Comparison of ENCODE assay signal across 8 cellular contexts in genomic region chr12:6891637-6892036, GRCh38. TPM values are rescaled to one million over a fixed set of nuclear protein-coding genes. Genes with fewer than 3 reads are reported as not detected.
A peak's percentile ranks its signal among the peaks of the same experiment; 100 is the strongest.
DNase-seq lines count a peak whose midpoint lies in the region; ATAC-seq and TF ChIP-seq lines count a peak whose summit lies in the region.

No MANE protein-coding gene starts in this region.

- H2AFZ ChIP-seq in KMS-11 (ENCODE audit: low read depth): peak overlapping the region; percentile 88

- H3K36me3 Mint-ChIP-seq in natural killer cell: no peaks in the 10 kb centered on the region

- no peaks in the 10 kb centered on the region for H3K36me3 ChIP-seq in KMS-11 (ENCODE audit: insufficient read depth)
- no peaks in the 10 kb centered on the region for H3K36me3 ChIP-seq in duodenal mucosa (ENCODE audit: control insufficient read depth in 1 of 2, insufficient read depth in 2 of 2, low read length in 2 of 2)

- H3K4me3 Mint-ChIP-seq in natural killer cell: peak overlapping the region; percentile 87

- no peaks in the 10 kb centered on the region for H3K27me3 Mint-ChIP-seq in natural killer cell (ENCODE audit: low read depth in 2 of 2)

- H3K4me1 ChIP-seq in KMS-11 (ENCODE audit: low read depth, poor library complexity, severe bottlenecking) (peaks cover 38% of the 10 kb centered on the region), duodenal mucosa (ENCODE audit: control insufficient read depth in 1 of 2, insufficient read depth in 2 of 2, low read length in 2 of 2) (peaks cover 9 to 11% of the 10 kb centered on the region in 2 donors)

- H3K27ac Mint-ChIP-seq in natural killer cell: peak overlapping the region; percentile 95 to 96

- TF ChIP-seq CTCF in GM12864 (IDR thresholded peaks at IDR 0.05; ENCODE audit: low read depth, low read length, missing control alignments): no peak
- no peak for TF ChIP-seq CTCF in KMS-11 (conservative IDR thresholded peaks at IDR 0.05; ENCODE audit: low read depth, low read length)
- TF ChIP-seq CTCF in natural killer cell (IDR thresholded peaks at IDR 0.05): no peak

- H3K4me2 ChIP-seq in KMS-11: peak overlapping the region; percentile 41

- no peaks in the 10 kb centered on the region for H4K20me1 ChIP-seq in KMS-11 (ENCODE audit: insufficient read depth)

- intact Hi-C loops in natural killer cell (cut with micrococcal nuclease): loop anchor here (1.0 kb wide), 3 partner anchors 13 to 39 kb away; partner anchors contain the start of genes LRRC23, SPSB2 and USP5

- H3K9ac ChIP-seq in KMS-11 (peak overlapping the region; percentile 74), duodenal mucosa (ENCODE audit: low read depth in 1 of 2, low read length in 2 of 2) (peak overlapping the region; percentile 77 to 82)

- no peaks in the 10 kb centered on the region for H3K9me3 ChIP-seq in duodenal mucosa (ENCODE audit: control insufficient read depth in 1 of 2, low read length in 2 of 2)

- H3K4me3 ChIP-seq in GM12864 (ENCODE audit: low read depth, low read length): peak overlapping the region; percentile 62
- H3K4me3 ChIP-seq in KMS-11 (IDR thresholded peaks at IDR 0.05; ENCODE audit: insufficient read depth, low read depth, low read length): no peak overlapping the region
- H3K4me3 ChIP-seq in duodenal mucosa (ENCODE audit: low read depth in 1 of 2, low read length in 2 of 2): peak overlapping the region; percentile 63 to 67

- no peak for ATAC-seq in natural killer cell
- ATAC-seq in GM18502 (IDR thresholded peaks at IDR 0.05; ENCODE audit: poor library complexity, unreplicated experiment): no peak

- H3K4me1 Mint-ChIP-seq in natural killer cell: peaks cover 11 to 15% of the 10 kb centered on the region in 2 donors

- H3K27ac ChIP-seq in KMS-11: peak overlapping the region; percentile 97
- H3K27ac ChIP-seq in duodenal mucosa (ENCODE audit: low read depth, low read length): peak overlapping the region; percentile 84

- no peaks in the 10 kb centered on the region for H3K9me3 Mint-ChIP-seq in natural killer cell

- H3K79me2 ChIP-seq in KMS-11 (ENCODE audit: insufficient read depth, low read depth): no peaks in the 10 kb centered on the region

- DNase-seq in GM12864 (ENCODE audit: low read depth) (no peak), natural killer cell (no peak), CD1c-positive myeloid dendritic cell (ENCODE audit: extremely low spot score) (no peak), NCI-H2081 treated with DMSO at 0.1 percent for 48 hours (lab: John Stamatoyannopoulos, UW) (no peak), medulla oblongata (ENCODE audit: extremely low spot score) (no peak)

- H3K27me3 ChIP-seq in KMS-11 (ENCODE audit: insufficient read depth, low read depth): no peaks in the 10 kb centered on the region
- no peaks in the 10 kb centered on the region for H3K27me3 ChIP-seq in duodenal mucosa (ENCODE audit: control insufficient read depth in 1 of 2, insufficient read depth in 2 of 2, low read length in 2 of 2)

RNA-seq across cellular contexts. Expression of gene LRRC23, which starts 13.0 kb away (rescaled TPM):
- total RNA-seq in natural killer cell: 10 to 100 TPM in 1 of 3 donors, 1 to 10 TPM in 2; 8.1 to 16.8 (median 9.8) TPM

RNA-seq across cellular contexts. Expression of gene SPSB2, which starts 18.5 kb away (rescaled TPM):
- 10 to 100 TPM in 1 of 3 donors, 1 to 10 TPM in 2; 8.1 to 19.1 (median 8.4) TPM for total RNA-seq in natural killer cell

RNA-seq across cellular contexts. Expression of gene ENO2, which starts 22.7 kb away (rescaled TPM):
- 10 to 100 TPM; 21.6 to 30.8 (median 23.1) TPM for total RNA-seq in natural killer cell

RNA-seq across cellular contexts. Expression of gene TPI1, which starts 24.3 kb away (rescaled TPM):
- total RNA-seq in natural killer cell: 100 to 1,000 TPM; 167 to 196 (median 189) TPM

RNA-seq across cellular contexts. Expression of gene ATN1, which starts 36.1 kb away (rescaled TPM):
- 10 to 100 TPM; 29.3 to 34.0 (median 31.9) TPM for total RNA-seq in natural killer cell
